ENCODE assay signal across 8 cellular contexts in the genomic region with DNA sequence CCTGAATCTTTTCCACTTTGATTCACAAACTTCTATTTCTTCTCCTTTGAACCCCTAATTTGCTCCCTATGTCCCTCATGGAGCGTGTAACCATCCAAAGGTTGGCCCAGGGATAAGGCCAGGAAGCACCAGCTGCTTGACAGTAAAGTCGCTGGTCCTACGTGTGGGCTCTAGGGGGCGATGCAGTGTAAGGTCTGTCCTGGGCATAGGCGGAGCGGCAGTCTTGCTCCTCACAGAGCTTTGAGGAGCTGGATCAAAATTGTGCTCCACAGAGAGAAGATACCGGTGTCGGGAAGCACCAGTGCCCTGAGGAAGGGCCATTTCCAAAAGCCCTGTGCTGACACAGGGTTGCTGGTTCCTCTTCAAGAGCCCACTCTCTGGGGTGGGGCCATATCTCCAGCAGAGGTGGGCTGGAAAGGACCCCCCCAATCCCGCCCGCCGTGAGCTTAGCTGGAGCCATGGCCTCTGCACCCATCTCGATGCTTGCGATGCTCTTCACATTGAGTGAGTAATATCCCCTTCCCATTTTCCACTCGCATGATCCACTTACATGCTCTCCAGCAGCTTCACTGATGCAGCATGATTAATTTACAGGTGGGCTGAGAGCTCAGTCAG. TPM values are rescaled to one million over a fixed set of nuclear protein-coding genes. Genes with fewer than 3 reads are reported as not detected.
DNase-seq lines count a peak whose midpoint lies in the region; ATAC-seq lines count a peak whose summit lies in the region.

No MANE protein-coding gene starts in this region.

- DNase-seq in DMS53 (lab: John Stamatoyannopoulos, UW): peak; percentile 60
- DNase-seq in Jurkat, Clone E6-1 (ENCODE audit: low read depth, low spot score): peak; percentile 32
- peak; percentile 17 to 31 for DNase-seq in activated CD4-positive, alpha-beta T cell treated with anti-CD3 and anti-CD28 coated beads for 4 hours
- peak; percentile 42 for DNase-seq in iPS DF 19.7 (ENCODE audit: low read depth, low spot score)
- DNase-seq in cortex of kidney (lab: John Stamatoyannopoulos, UW): no peak
- no peak for DNase-seq in activated gamma-delta T cell (lab: John Stamatoyannopoulos, UW)

- ATAC-seq in GM18498 (IDR thresholded peaks at IDR 0.05; ENCODE audit: unreplicated experiment) (no peak), HG03342 (IDR thresholded peaks at IDR 0.05; ENCODE audit: unreplicated experiment) (no peak)

- H3K4me3 ChIP-seq in Jurkat, Clone E6-1 (ENCODE audit: low read length): no peak overlapping the region

RNA-seq across cellular contexts. Expression of a gene that starts 49.9 kb away (rescaled TPM):
- polyA plus RNA-seq in Jurkat, Clone E6-1 (2012; ENCODE audit: insufficient read depth, insufficient read length): not detected

Comparison
In these comparisons a context has a peak if more than half of its experiments do, and no peak if none do; other contexts are left out.
1. DNase-seq: peak in DMS53 (single experiment), Jurkat, Clone E6-1 (single experiment), activated CD4-positive, alpha-beta T cell treated with anti-CD3 and anti-CD28 coated beads for 4 hours (2 of 2) and iPS DF 19.7 (single experiment); none in cortex of kidney (single experiment) and activated gamma-delta T cell (single experiment).